In genomic region chr3:158200973-158201372, GRCh38 we compare ENCODE assay signal across 13 cellular contexts.
"Had no signal": no experiment of that assay in that cellular context is flagged by ENCODE, and none has a peak within 500 bp of the region (broad histone marks: within the 10 kb centered on the region; RNA-seq: fewer than 3 reads in every experiment).

No MANE protein-coding gene starts in this region.

- H3K27me3 ChIP-seq: ascending aorta, sigmoid colon had no signal

- H3K27ac ChIP-seq: ascending aorta, sigmoid colon had no signal

- H3K4me1 ChIP-seq: ascending aorta, sigmoid colon had no signal

- DNase-seq: activated CD4-positive, CD25-positive, alpha-beta regulatory T cell treated with anti-CD3 and anti-CD28 coated beads, Interleukin-2, amount 50 U/mL, for 72 hours; activated naive CD4-positive, alpha-beta T cell treated with Interleukin-2 at 50 U/mL for 16 hours; activated T-cell treated with anti-CD3 and anti-CD28 coated beads for 4 hours; dermis blood vessel endothelial cell; islet precursor cell; sigmoid colon; stimulated activated CD4-positive, alpha-beta T cell treated with anti-CD3 and anti-CD28 coated beads, Interleukin-1b, Interleukin-23, amount 100 ng/mL, for 48 hours; stimulated activated naive CD8-positive, alpha-beta T cell treated with anti-CD3 and anti-CD28 coated beads, Interleukin-15, amount 100 ng/mL, for 72 hours; T1000 had no signal

- ATAC-seq: activated T-helper 17 cell treated with anti-CD3 and anti-CD28 coated beads, Interleukin-2, amount 50 U/mL, for 72 hours; left lobe of liver; stimulated activated naive CD8-positive, alpha-beta T cell treated with anti-CD3 and anti-CD28 coated beads, Interleukin-15, amount 100 ng/mL, for 72 hours had no signal

- H3K36me3 ChIP-seq: sigmoid colon had no signal

- FAIRE-seq: bronchial epithelial cell had no signal

- H3K4me3 ChIP-seq: ascending aorta, sigmoid colon had no signal
